Comparison of ENCODE assay signal across 13 cellular contexts in genomic region chr6:20681243-20681684, GRCh38.
DNase-seq lines count a peak whose midpoint lies in the region; ATAC-seq and TF ChIP-seq lines count a peak whose summit lies in the region.
"Had no signal": no experiment of that assay in that cellular context is flagged by ENCODE, and none has a peak within 500 bp of the region (broad histone marks: within the 10 kb centered on the region; RNA-seq: fewer than 3 reads in every experiment).

No MANE protein-coding gene starts in this region.

- no peak overlapping the region for H3K27ac ChIP-seq in right lobe of liver
- H3K27ac ChIP-seq: neural progenitor cell had no signal

- ATAC-seq in GM18861 (IDR thresholded peaks at IDR 0.05; ENCODE audit: unreplicated experiment) (peak; percentile 39), GM21825 (IDR thresholded peaks at IDR 0.05; ENCODE audit: unreplicated experiment) (peak; percentile 35), right lobe of liver (peak; percentile 32 to 74 (median 54))

- H3K4me1 Mint-ChIP-seq in endothelial cell (ENCODE audit: unreplicated experiment) = peaks cover 3% of the 10 kb centered on the region

- DNase-seq in HuH-7.5 (ENCODE audit: low spot score) = peak; percentile 8
- DNase-seq in right lobe of liver = no peak
- no peak for DNase-seq in NCI-H2081 treated with DMSO at 0.1 percent for 48 hours (lab: John Stamatoyannopoulos, UW)
- DNase-seq in 8988T = no peak
- no peak for DNase-seq in activated CD8-positive, alpha-beta memory T cell treated with anti-CD3 and anti-CD28 coated beads for 24 hours
- no peak for DNase-seq in endothelial cell (ENCODE audit: low spot score)
- DNase-seq: activated naive CD4-positive, alpha-beta T cell treated with Interleukin-2 at 50 U/mL for 16 hours; DMS 273 treated with DMSO at 0.1 percent for 48 hours; effector CD8-positive, alpha-beta T cell; NCI-H446 had no signal

- H3K27ac Mint-ChIP-seq in endothelial cell (ENCODE audit: unreplicated experiment) = no peak overlapping the region
- H3K27ac Mint-ChIP-seq: neural progenitor cell had no signal

- H3K36me3 ChIP-seq in right lobe of liver = no peaks in the 10 kb centered on the region
- H3K36me3 ChIP-seq: neural progenitor cell had no signal

- no peaks in the 10 kb centered on the region for H3K27me3 ChIP-seq in right lobe of liver
- H3K27me3 ChIP-seq: neural progenitor cell had no signal

- no peak for TF ChIP-seq CTCF in right lobe of liver (IDR thresholded peaks at IDR 0.05)
- no peak for TF ChIP-seq CTCF in endothelial cell (IDR thresholded peaks at IDR 0.05; ENCODE audit: unreplicated experiment)

- no peaks in the 10 kb centered on the region for H3K9me3 Mint-ChIP-seq in endothelial cell (ENCODE audit: unreplicated experiment)

- no peak for TF ChIP-seq POLR2A in right lobe of liver (IDR thresholded peaks at IDR 0.05)

- intact Hi-C loops in right lobe of liver (cut with DNase I) = no loop called here

- no peaks in the 10 kb centered on the region for H3K9me3 ChIP-seq in right lobe of liver

- H3K27me3 Mint-ChIP-seq in endothelial cell (ENCODE audit: unreplicated experiment) = no peaks in the 10 kb centered on the region

- peaks cover 0 to 9% (median 0%) of the 10 kb centered on the region in 4 donors for H3K4me1 ChIP-seq in right lobe of liver
- H3K4me1 ChIP-seq: neural progenitor cell had no signal

- H3K36me3 Mint-ChIP-seq in endothelial cell (ENCODE audit: low read depth, unreplicated experiment) = no peaks in the 10 kb centered on the region
- H3K36me3 Mint-ChIP-seq: neural progenitor cell had no signal

- no peak overlapping the region for H3K4me3 ChIP-seq in right lobe of liver
- H3K4me3 ChIP-seq: neural progenitor cell had no signal

- no peak overlapping the region for H3K4me3 Mint-ChIP-seq in endothelial cell (ENCODE audit: unreplicated experiment)
- H3K4me3 Mint-ChIP-seq: neural progenitor cell had no signal
